ENCODE assay signal across 8 cellular contexts in genomic region chr6:6942826-6943225, GRCh38.
DNase-seq lines count a peak whose midpoint lies in the region; ATAC-seq and TF ChIP-seq lines count a peak whose summit lies in the region.

No MANE protein-coding gene starts in this region.

- peak overlapping the region; percentile 75 for H3K27ac ChIP-seq in neutrophil

- peaks cover 15 to 16% of the 10 kb centered on the region in 2 experiments for H3K4me1 ChIP-seq in neutrophil (ENCODE audit: control insufficient read depth in 1 of 2, insufficient read depth in 1 of 2, low read depth in 1 of 2, low read length in 1 of 2)

- ATAC-seq in GM21529 (IDR thresholded peaks at IDR 0.05; ENCODE audit: unreplicated experiment) (peak; percentile 82), WTC11 (no peak)

- H3K27ac Mint-ChIP-seq in WTC11 = no peak overlapping the region

- POLR2A ChIA-PET in WTC11 (lab: Charles Lee) = no interaction called here

- H3K4me1 Mint-ChIP-seq in WTC11 = peaks cover 19% of the 10 kb centered on the region

- H3K27me3 Mint-ChIP-seq in WTC11 (ENCODE audit: low read depth) = no peaks in the 10 kb centered on the region

- no peak overlapping the region for H3K4me3 Mint-ChIP-seq in WTC11

- H3K4me3 ChIP-seq in neutrophil (ENCODE audit: low read depth in 1 of 2, low read length in 1 of 2) (peak overlapping the region; percentile 35 to 43), H7 (ENCODE audit: insufficient read depth, low read depth, low read length) (no peak overlapping the region)

- TF ChIP-seq CTCF in neutrophil (IDR thresholded peaks at IDR 0.05) (no peak), WTC11 (IDR thresholded peaks at IDR 0.05) (no peak)

- no peaks in the 10 kb centered on the region for H3K36me3 Mint-ChIP-seq in WTC11

- no peaks in the 10 kb centered on the region for H3K27me3 ChIP-seq in neutrophil
- no peaks in the 10 kb centered on the region for H3K27me3 ChIP-seq in H7 (ENCODE audit: control insufficient read depth, insufficient read depth, low read length)

- CTCF ChIA-PET in WTC11 (lab: Charles Lee) = no interaction called here

- no peaks in the 10 kb centered on the region for H3K9me3 ChIP-seq in neutrophil

- H3K9me3 Mint-ChIP-seq in WTC11 = no peaks in the 10 kb centered on the region

- H3K36me3 ChIP-seq in neutrophil = no peaks in the 10 kb centered on the region
- H3K36me3 ChIP-seq in H7 (replicated peaks; ENCODE audit: control insufficient read depth, insufficient read depth, low read length) = no peaks in the 10 kb centered on the region

- DNase-seq in CMK (ENCODE audit: low read depth) (peak; percentile 20), NCI-H128 (lab: John Stamatoyannopoulos, UW; ENCODE audit: unreplicated experiment) (peak; percentile 69), astrocyte of the hippocampus (ENCODE audit: low read depth, low spot score) (peak; percentile 84), WTC11 (ENCODE audit: low spot score) (no peak), NCI-H69 (lab: John Stamatoyannopoulos, UW) (no peak), H7 (no peak)

TF ChIP-seq in WTC11, 78 proteins besides CTCF, POLR2A, EP300 and RAD21:
- TF ChIP-seq ATF2 (CRISPR knock-in tag; IDR thresholded peaks at IDR 0.05; ENCODE audit: borderline replicate concordance, low read depth) (no peak), ZNF317 (CRISPR knock-in tag; IDR thresholded peaks at IDR 0.05; ENCODE audit: borderline replicate concordance, low read depth) (no peak), MYBL2 (CRISPR knock-in tag; IDR thresholded peaks at IDR 0.05) (no peak), TEAD4 (CRISPR knock-in tag; IDR thresholded peaks at IDR 0.05) (no peak), ZNF512 (CRISPR knock-in tag; IDR thresholded peaks at IDR 0.05; ENCODE audit: borderline replicate concordance) (no peak), EMX1 (CRISPR knock-in tag; IDR thresholded peaks at IDR 0.05) (no peak)

Comparison
In these comparisons a context has a peak if more than half of its experiments do, and no peak if none do; other contexts are left out.
1. DNase-seq: peak in CMK (single experiment), NCI-H128 (single experiment) and astrocyte of the hippocampus (single experiment); none in WTC11 (single experiment), NCI-H69 (single experiment) and H7 (single experiment).